In genomic region chr19:1490020-1490310, GRCh38 we compare ENCODE assay signal across 9 cellular contexts. TPM values are rescaled to one million over a fixed set of nuclear protein-coding genes. Genes with fewer than 3 reads are reported as not detected.
DNase-seq lines count a peak whose midpoint lies in the region; FAIRE-seq and TF ChIP-seq lines count a peak whose summit lies in the region.
"Had no signal": no experiment of that assay in that cellular context is flagged by ENCODE, and none has a peak within 500 bp of the region (broad histone marks: within the 10 kb centered on the region; RNA-seq: fewer than 3 reads in every experiment).

No MANE protein-coding gene starts in this region.

- peaks cover 0 to 3% of the 10 kb centered on the region in 2 donors for H3K27me3 Mint-ChIP-seq in CD4-positive, alpha-beta memory T cell
- H3K27me3 Mint-ChIP-seq in endodermal cell (ENCODE audit: insufficient read depth): peaks cover 32% of the 10 kb centered on the region

- peak overlapping the region in 6 of 8 donors; percentile 42 to 90 (median 62) for H3K4me3 Mint-ChIP-seq in CD4-positive, alpha-beta memory T cell
- peak overlapping the region; percentile 74 for H3K4me3 Mint-ChIP-seq in endodermal cell

- DNase-seq in CD4-positive, alpha-beta memory T cell: no peak
- DNase-seq in MM.1S (no peak), endodermal cell (no peak), NCI-H2196 (lab: John Stamatoyannopoulos, UW; ENCODE audit: unreplicated experiment) (no peak), RCC 7860 (ENCODE audit: low spot score) (no peak), OCI-M2 (lab: John Stamatoyannopoulos, UW; ENCODE audit: unreplicated experiment) (no peak), urothelium cell line (ENCODE audit: low spot score) (no peak)

- peak overlapping the region; percentile 60 for H3K9ac ChIP-seq in MM.1S (ENCODE audit: low read length)
- H3K9ac ChIP-seq in endodermal cell (ENCODE audit: extremely low read depth, low read length, poor library complexity, severe bottlenecking): peak overlapping the region; percentile 55

- CTCF ChIA-PET in CD4-positive, alpha-beta memory T cell (lab: Charles Lee; ENCODE audit: partially characterized antibody): interaction anchor here (1.3 kb wide), 1 partner anchor 14 kb away, joined by 4 read pairs; no protein-coding TSS in a partner anchor

- FAIRE-seq in RCC 7860 (lab: Jason Lieb, UNC): no peak
- FAIRE-seq in urothelium cell line (lab: Jason Lieb, UNC): no peak

- H3F3A ChIP-seq in MM.1S (ENCODE audit: insufficient read depth, low read length): no peaks in the 10 kb centered on the region

- H3K27ac Mint-ChIP-seq in CD4-positive, alpha-beta memory T cell: peak overlapping the region in 3 of 7 donors; percentile 12 to 96 (median 19)
- no peak overlapping the region for H3K27ac Mint-ChIP-seq in endodermal cell

- no peaks in the 10 kb centered on the region for H3K9me3 ChIP-seq in CD4-positive, alpha-beta memory T cell (ENCODE audit: control insufficient read depth in 1 of 2, low read length in 2 of 2)
- H3K9me3 ChIP-seq in MM.1S (replicated peaks; ENCODE audit: insufficient read depth, low read length) (no peaks in the 10 kb centered on the region), endodermal cell (ENCODE audit: control insufficient read depth, low read length) (no peaks in the 10 kb centered on the region), neutrophil (peaks cover 8% of the 10 kb centered on the region)

- H3K79me2 ChIP-seq in MM.1S (ENCODE audit: low read length): no peaks in the 10 kb centered on the region

- intact Hi-C loops in CD4-positive, alpha-beta memory T cell (cut with micrococcal nuclease): loop anchor here (1.0 to 2.0 kb wide), 5 partner anchors 11 to 215 kb away; partner anchors contain the start of genes C19orf25, FAM174C and TCF3

- no peaks in the 10 kb centered on the region for H3K9me2 ChIP-seq in MM.1S (replicated peaks; ENCODE audit: insufficient read depth, low read length)

- peaks cover 0 to 1% (median 0%) of the 10 kb centered on the region in 8 donors for H3K9me3 Mint-ChIP-seq in CD4-positive, alpha-beta memory T cell
- H3K9me3 Mint-ChIP-seq in endodermal cell: no peaks in the 10 kb centered on the region

- POLR2A ChIA-PET in CD4-positive, alpha-beta memory T cell (lab: Charles Lee; ENCODE audit: partially characterized antibody): interaction anchor here (0.8 to 2.5 kb wide), 8 partner anchors 11 to 221 kb away, joined by 3 to 13 read pairs (median 4); partner anchors contain the start of genes C19orf25, CIRBP and TCF3

- peak overlapping the region; percentile 88 for H2AFZ ChIP-seq in MM.1S (ENCODE audit: low read length)

- no peaks in the 10 kb centered on the region for H4K20me1 ChIP-seq in MM.1S (ENCODE audit: insufficient read depth, low read length)

- peaks cover 15% of the 10 kb centered on the region for H3K4me1 ChIP-seq in CD4-positive, alpha-beta memory T cell (ENCODE audit: insufficient read depth, low read length)
- H3K4me1 ChIP-seq in MM.1S (ENCODE audit: low read length) (peaks cover 10% of the 10 kb centered on the region), endodermal cell (ENCODE audit: control insufficient read depth, insufficient read depth, low read length) (no peaks in the 10 kb centered on the region), neutrophil (ENCODE audit: control insufficient read depth in 1 of 2, insufficient read depth in 1 of 2, low read depth in 1 of 2, low read length in 1 of 2) (peaks cover 13 to 21% of the 10 kb centered on the region in 2 experiments)

- peaks cover 3 to 18% (median 10%) of the 10 kb centered on the region in 4 donors for H3K4me1 Mint-ChIP-seq in CD4-positive, alpha-beta memory T cell
- peaks cover 5% of the 10 kb centered on the region for H3K4me1 Mint-ChIP-seq in endodermal cell

- peak overlapping the region; percentile 34 to 58 for H3K4me3 ChIP-seq in CD4-positive, alpha-beta memory T cell (ENCODE audit: low read length in 2 of 2)
- H3K4me3 ChIP-seq in MM.1S (ENCODE audit: low read length) (peak overlapping the region; percentile 72), endodermal cell (ENCODE audit: low read length) (peak overlapping the region; percentile 87), neutrophil (ENCODE audit: low read depth in 1 of 2, low read length in 1 of 2) (peak overlapping the region; percentile 61 to 68)

- no peaks in the 10 kb centered on the region for H3K27me3 ChIP-seq in CD4-positive, alpha-beta memory T cell (ENCODE audit: insufficient read depth, low read length)
- H3K27me3 ChIP-seq in MM.1S (replicated peaks; ENCODE audit: insufficient read depth, low read length) (peaks cover 79% of the 10 kb centered on the region), endodermal cell (ENCODE audit: control insufficient read depth, insufficient read depth, low read length, poor library complexity, severe bottlenecking) (peaks cover 16% of the 10 kb centered on the region), neutrophil (peaks cover 67% of the 10 kb centered on the region)

- TF ChIP-seq CTCF in MM.1S (IDR thresholded peaks at IDR 0.05; ENCODE audit: low read length) (no peak), endodermal cell (conservative IDR thresholded peaks at IDR 0.05) (no peak), neutrophil (IDR thresholded peaks at IDR 0.05) (no peak)

- peak overlapping the region; percentile 51 for H3K27ac ChIP-seq in CD4-positive, alpha-beta memory T cell (ENCODE audit: low read depth, low read length)
- H3K27ac ChIP-seq in MM.1S (ENCODE audit: low read length) (no peak overlapping the region), endodermal cell (ENCODE audit: low read depth, low read length) (peak overlapping the region; percentile 95), neutrophil (no peak overlapping the region)

- peaks cover 0 to 3% of the 10 kb centered on the region in 2 donors for H3K36me3 Mint-ChIP-seq in CD4-positive, alpha-beta memory T cell
- no peaks in the 10 kb centered on the region for H3K36me3 Mint-ChIP-seq in endodermal cell (ENCODE audit: low read depth)

- 0 to 2% methylated on average over 2 to 15 of the region's 15 CpGs for WGBS in endodermal cell (ENCODE audit: insufficient coverage in 1 of 2, insufficient read length in 1 of 2), 2 experiments

- peak overlapping the region; percentile 99 for H3K4me2 ChIP-seq in MM.1S (ENCODE audit: low read depth, low read length)

- no peaks in the 10 kb centered on the region for H3K36me3 ChIP-seq in CD4-positive, alpha-beta memory T cell (ENCODE audit: insufficient read depth, low read length)
- H3K36me3 ChIP-seq in MM.1S (replicated peaks; ENCODE audit: insufficient read depth, low read length) (no peaks in the 10 kb centered on the region), endodermal cell (ENCODE audit: control insufficient read depth, insufficient read depth, low read length) (no peaks in the 10 kb centered on the region), neutrophil (no peaks in the 10 kb centered on the region)

RNA-seq across cellular contexts. Expression of gene PCSK4, which starts 0.2 kb away (rescaled TPM):
- total RNA-seq in CD4-positive, alpha-beta memory T cell: 1 to 10 TPM; 3.1 to 3.7 TPM
- not detected for polyA plus RNA-seq in CD4-positive, alpha-beta memory T cell
- total RNA-seq in endodermal cell: 10 to 100 TPM; 25.2 to 31.6 TPM
- 15.2 TPM for polyA plus RNA-seq in endodermal cell (2013, experiment 1 of 2)
- polyA plus RNA-seq in endodermal cell (2013, experiment 2 of 2): 12.1 TPM

RNA-seq across cellular contexts. Expression of gene REEP6, which starts 1.0 kb away (rescaled TPM):
- 1 to 10 TPM; 2.9 to 3.3 TPM for total RNA-seq in CD4-positive, alpha-beta memory T cell
- polyA plus RNA-seq in CD4-positive, alpha-beta memory T cell: 1 to 10 TPM in 1 of 2 donors, under 1 TPM in 1; 1.00 to 2.8 TPM
- 10 to 100 TPM; 24.7 to 49.4 TPM for total RNA-seq in endodermal cell
- polyA plus RNA-seq in endodermal cell (2013, experiment 1 of 2): 13.9 TPM
- polyA plus RNA-seq in endodermal cell (2013, experiment 2 of 2): 13.0 TPM

RNA-seq across cellular contexts. Expression of gene C19orf25, which starts 10.9 kb away (rescaled TPM):
- total RNA-seq in CD4-positive, alpha-beta memory T cell: 10 to 100 TPM; 68.8 to 79.8 TPM
- 10 to 100 TPM; 41.5 to 48.9 TPM for polyA plus RNA-seq in CD4-positive, alpha-beta memory T cell
- total RNA-seq in endodermal cell: 10 to 100 TPM; 40.0 to 51.1 TPM
- 29.8 TPM for polyA plus RNA-seq in endodermal cell (2013, experiment 1 of 2)
- polyA plus RNA-seq in endodermal cell (2013, experiment 2 of 2): 25.4 TPM

RNA-seq across cellular contexts. Expression of gene ADAMTSL5, which starts 22.9 kb away (rescaled TPM):
- 1 to 10 TPM; 2.4 to 3.6 TPM for total RNA-seq in CD4-positive, alpha-beta memory T cell
- 1 to 10 TPM; 1.5 to 2.3 TPM for polyA plus RNA-seq in CD4-positive, alpha-beta memory T cell
- total RNA-seq in endodermal cell: 1 to 10 TPM; 4.1 to 4.8 TPM
- 1.2 TPM for polyA plus RNA-seq in endodermal cell (2013, experiment 1 of 2)
- polyA plus RNA-seq in endodermal cell (2013, experiment 2 of 2): 0.75 TPM

RNA-seq across cellular contexts. Expression of gene PLK5, which starts 33.9 kb away (rescaled TPM):
- total RNA-seq in CD4-positive, alpha-beta memory T cell: not detected
- polyA plus RNA-seq in CD4-positive, alpha-beta memory T cell: not detected
- total RNA-seq in endodermal cell: under 1 TPM in 1 of 2 donors, not detected in 1; 0.48 TPM
- 0.32 TPM for polyA plus RNA-seq in endodermal cell (2013, experiment 1 of 2)
- polyA plus RNA-seq in endodermal cell (2013, experiment 2 of 2): not detected
- total RNA-seq: RPMI7951 had no signal

Comparison
In these comparisons a context has a peak if more than half of its experiments do, and no peak if none do; other contexts are left out.
1. H3K27ac ChIP-seq: peak in CD4-positive, alpha-beta memory T cell (single experiment) and endodermal cell (single experiment); none in MM.1S (single experiment) and neutrophil (single experiment).
2. RNA of gene PCSK4, which starts 0.2 kb away (total RNA-seq): 25.2 to 31.6 TPM in endodermal cell; 3.1 to 3.7 TPM in CD4-positive, alpha-beta memory T cell; every median in the first group is over 4 times any median in the second.
3. RNA of gene REEP6, which starts 1.0 kb away (total RNA-seq): 24.7 to 49.4 TPM in endodermal cell; 2.9 to 3.3 TPM in CD4-positive, alpha-beta memory T cell; every median in the first group is over 4 times any median in the second.
4. Peak in every context shown above with its lines, with median percentiles within 50 percentile points of each other: H3K4me3 ChIP-seq.